ENCODE assay signal across 8 cellular contexts in genomic region chr18:13381907-13382682, GRCh38.
DNase-seq lines count a peak whose midpoint lies in the region; ATAC-seq and TF ChIP-seq lines count a peak whose summit lies in the region.
"Had no signal": no experiment of that assay in that cellular context is flagged by ENCODE, and none has a peak within 500 bp of the region (broad histone marks: within the 10 kb centered on the region; RNA-seq: fewer than 3 reads in every experiment).

No MANE protein-coding gene starts in this region.

- peak overlapping the region; percentile 98 for H3K27ac Mint-ChIP-seq in activated T-helper 1 cell treated with anti-CD3 and anti-CD28 coated beads, Interleukin-12 subunit alpha, Interleukin-12 subunit beta, Interleukin-2, Interleukin-4 antibody, amounts not matched to agents 30 ng/mL and 10 ng/mL and 1 ng/mL, durations not matched to agents 14 hours and 24 hours and 36 hours
- H3K27ac Mint-ChIP-seq in neural progenitor cell: peak overlapping the region; percentile 96

- no peaks in the 10 kb centered on the region for H3K4me1 ChIP-seq in neural progenitor cell

- no peak overlapping the region for H3K27ac ChIP-seq in neural progenitor cell

- no peak for TF ChIP-seq CTCF in GM13976 (IDR thresholded peaks at IDR 0.05; ENCODE audit: borderline replicate concordance, control extremely low read depth, extremely low read depth, insufficient read depth, missing control alignments)
- no peak for TF ChIP-seq CTCF in neural progenitor cell (IDR thresholded peaks at IDR 0.05)

- peaks cover 6% of the 10 kb centered on the region for H3K36me3 Mint-ChIP-seq in activated T-helper 1 cell treated with anti-CD3 and anti-CD28 coated beads, Interleukin-12 subunit alpha, Interleukin-12 subunit beta, Interleukin-2, Interleukin-4 antibody, amounts not matched to agents 30 ng/mL and 10 ng/mL and 1 ng/mL, durations not matched to agents 14 hours and 24 hours and 36 hours (ENCODE audit: low read depth)
- H3K36me3 Mint-ChIP-seq in neural progenitor cell: no peaks in the 10 kb centered on the region

- peak; percentile 70 for DNase-seq in GM13976 (ENCODE audit: low spot score)
- DNase-seq in activated T-helper 1 cell treated with anti-CD3 and anti-CD28 coated beads, Interleukin-12 subunit alpha, Interleukin-12 subunit beta, Interleukin-2, Interleukin-4 antibody, amounts not matched to agents 30 ng/mL and 10 ng/mL and 1 ng/mL, durations not matched to agents 14 hours and 24 hours and 36 hours (ENCODE audit: low spot score): peak; percentile 35
- peak; percentile 41 for DNase-seq in fibroblast of the conjunctiva (ENCODE audit: low read depth)
- DNase-seq in neural progenitor cell (ENCODE audit: low spot score): no peak
- no peak for DNase-seq in NCI-H128 (lab: John Stamatoyannopoulos, UW; ENCODE audit: unreplicated experiment)

- ATAC-seq in HG03520 (IDR thresholded peaks at IDR 0.05; ENCODE audit: unreplicated experiment) (peak; percentile 46), HG03571 (IDR thresholded peaks at IDR 0.05; ENCODE audit: unreplicated experiment) (no peak)
- ATAC-seq: Panc1 had no signal

- peaks cover 4% of the 10 kb centered on the region for H3K27me3 Mint-ChIP-seq in activated T-helper 1 cell treated with anti-CD3 and anti-CD28 coated beads, Interleukin-12 subunit alpha, Interleukin-12 subunit beta, Interleukin-2, Interleukin-4 antibody, amounts not matched to agents 30 ng/mL and 10 ng/mL and 1 ng/mL, durations not matched to agents 14 hours and 24 hours and 36 hours (ENCODE audit: insufficient read depth)
- peaks cover 15% of the 10 kb centered on the region for H3K27me3 Mint-ChIP-seq in neural progenitor cell (ENCODE audit: insufficient read depth, low read depth)

- H3K36me3 ChIP-seq in neural progenitor cell: no peaks in the 10 kb centered on the region

- H3K4me3 ChIP-seq in neural progenitor cell: no peak overlapping the region

- H3K4me1 Mint-ChIP-seq in activated T-helper 1 cell treated with anti-CD3 and anti-CD28 coated beads, Interleukin-12 subunit alpha, Interleukin-12 subunit beta, Interleukin-2, Interleukin-4 antibody, amounts not matched to agents 30 ng/mL and 10 ng/mL and 1 ng/mL, durations not matched to agents 14 hours and 24 hours and 36 hours (ENCODE audit: low read depth): peaks cover 52% of the 10 kb centered on the region
- H3K4me1 Mint-ChIP-seq in neural progenitor cell: peaks cover 61% of the 10 kb centered on the region

- intact Hi-C loops in activated T-helper 1 cell treated with anti-CD3 and anti-CD28 coated beads, Interleukin-12 subunit alpha, Interleukin-12 subunit beta, Interleukin-2, Interleukin-4 antibody, amounts not matched to agents 30 ng/mL and 10 ng/mL and 1 ng/mL, durations not matched to agents 14 hours and 24 hours and 36 hours (cut with micrococcal nuclease): loop anchor here (1.0 to 5.0 kb wide), 3 partner anchors 116 to 435 kb away; partner anchors contain the start of gene SEH1L

- H3F3A ChIP-seq in neural progenitor cell (ENCODE audit: low read depth): no peaks in the 10 kb centered on the region

- no peaks in the 10 kb centered on the region for H3K27me3 ChIP-seq in neural progenitor cell

- no peaks in the 10 kb centered on the region for H3K9me3 Mint-ChIP-seq in activated T-helper 1 cell treated with anti-CD3 and anti-CD28 coated beads, Interleukin-12 subunit alpha, Interleukin-12 subunit beta, Interleukin-2, Interleukin-4 antibody, amounts not matched to agents 30 ng/mL and 10 ng/mL and 1 ng/mL, durations not matched to agents 14 hours and 24 hours and 36 hours
- no peaks in the 10 kb centered on the region for H3K9me3 Mint-ChIP-seq in neural progenitor cell

- H3K79me2 ChIP-seq in neural progenitor cell (ENCODE audit: low read depth): no peaks in the 10 kb centered on the region

- no peaks in the 10 kb centered on the region for H3K9me3 ChIP-seq in neural progenitor cell (ENCODE audit: low read depth)

- in situ Hi-C loops in GM13976 (cut with MboI; ENCODE audit: low sequenced_read_pairs, unreplicated experiment): no loop called here

- H3K4me3 Mint-ChIP-seq in activated T-helper 1 cell treated with anti-CD3 and anti-CD28 coated beads, Interleukin-12 subunit alpha, Interleukin-12 subunit beta, Interleukin-2, Interleukin-4 antibody, amounts not matched to agents 30 ng/mL and 10 ng/mL and 1 ng/mL, durations not matched to agents 14 hours and 24 hours and 36 hours: peak overlapping the region; percentile 79
- H3K4me3 Mint-ChIP-seq in neural progenitor cell: peak overlapping the region; percentile 37

- H3K9ac ChIP-seq in neural progenitor cell: no peak overlapping the region

- no peak overlapping the region for H3K4me2 ChIP-seq in neural progenitor cell

- H4K20me1 ChIP-seq in neural progenitor cell (ENCODE audit: low read depth): no peaks in the 10 kb centered on the region

- no peak overlapping the region for H2AFZ ChIP-seq in neural progenitor cell (replicated peaks)

Comparison
In these comparisons a context has a peak if more than half of its experiments do, and no peak if none do; other contexts are left out.
1. DNase-seq: peak in GM13976 (single experiment), activated T-helper 1 cell treated with anti-CD3 and anti-CD28 coated beads, Interleukin-12 subunit alpha, Interleukin-12 subunit beta, Interleukin-2, Interleukin-4 antibody, amounts not matched to agents 30 ng/mL and 10 ng/mL and 1 ng/mL, durations not matched to agents 14 hours and 24 hours and 36 hours (single experiment) and fibroblast of the conjunctiva (single experiment); none in neural progenitor cell (single experiment) and NCI-H128 (single experiment).